In the genomic region with DNA sequence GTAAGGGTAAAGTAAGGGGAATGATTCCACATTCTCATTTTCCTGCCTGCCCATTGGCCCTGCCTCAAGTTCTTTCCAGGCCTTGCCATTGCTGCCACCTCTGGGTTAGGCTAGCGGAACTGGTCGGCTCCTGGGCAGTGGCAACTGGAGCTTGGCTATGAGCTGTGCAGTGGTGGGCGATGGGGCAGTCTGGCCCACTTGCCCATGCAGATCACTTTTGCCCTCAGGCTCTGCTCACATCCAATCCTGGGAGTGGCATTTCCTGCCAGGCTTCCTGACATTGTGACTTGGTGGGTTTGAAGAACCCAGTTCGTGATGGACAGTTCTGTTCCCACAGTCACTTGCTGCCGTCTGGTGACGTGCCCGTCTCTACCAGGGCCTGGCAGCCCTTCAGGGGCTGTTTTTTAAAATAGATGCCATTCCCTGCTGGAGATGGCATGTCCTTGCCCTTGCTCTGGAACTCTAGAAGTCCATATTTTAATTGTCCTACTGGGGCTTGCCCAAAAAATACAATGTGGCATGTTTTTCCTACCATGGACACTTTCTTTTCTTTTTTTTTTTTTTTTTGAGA, we compare ENCODE assay signal across 1 cellular context.
TF ChIP-seq lines count a peak whose summit lies in the region.

No MANE protein-coding gene starts in this region.

TF ChIP-seq in IMR-90, 13 proteins besides CTCF, POLR2A, EP300 and RAD21 (continued from another document):
- TF ChIP-seq NFE2L2 (IDR thresholded peaks at IDR 0.05; ENCODE audit: low read depth, low read length) (no peak), FOS (IDR thresholded peaks at IDR 0.05; ENCODE audit: low read depth, low read length) (no peak)
- TF ChIP-seq, protein P1, sequence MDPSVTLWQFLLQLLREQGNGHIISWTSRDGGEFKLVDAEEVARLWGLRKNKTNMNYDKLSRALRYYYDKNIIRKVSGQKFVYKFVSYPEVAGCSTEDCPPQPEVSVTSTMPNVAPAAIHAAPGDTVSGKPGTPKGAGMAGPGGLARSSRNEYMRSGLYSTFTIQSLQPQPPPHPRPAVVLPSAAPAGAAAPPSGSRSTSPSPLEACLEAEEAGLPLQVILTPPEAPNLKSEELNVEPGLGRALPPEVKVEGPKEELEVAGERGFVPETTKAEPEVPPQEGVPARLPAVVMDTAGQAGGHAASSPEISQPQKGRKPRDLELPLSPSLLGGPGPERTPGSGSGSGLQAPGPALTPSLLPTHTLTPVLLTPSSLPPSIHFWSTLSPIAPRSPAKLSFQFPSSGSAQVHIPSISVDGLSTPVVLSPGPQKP (IDR thresholded peaks at IDR 0.05; ENCODE audit: borderline replicate concordance, low read depth, low read length) = no peak
